ENCODE assay signal across 1 cellular context in the genomic region with DNA sequence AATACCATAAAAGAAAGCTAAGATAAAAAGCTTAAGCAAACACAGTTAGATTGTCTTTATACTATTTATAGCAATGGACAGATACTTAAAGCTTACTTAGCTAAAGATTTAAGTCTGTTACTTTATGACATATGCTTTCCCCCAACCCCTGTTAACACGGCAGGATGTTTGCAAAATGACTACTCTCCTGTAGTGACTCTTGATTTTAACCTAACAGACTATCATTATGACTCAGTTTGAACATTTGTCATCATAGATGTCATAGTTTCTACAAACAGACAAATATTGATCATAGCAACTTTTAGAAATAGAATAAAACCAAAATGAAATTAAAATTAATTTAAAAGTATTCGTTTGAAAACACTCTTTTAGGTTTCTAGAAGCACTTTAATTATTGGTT.
A peak's percentile ranks its signal among the peaks of the same experiment; 100 is the strongest.
TF ChIP-seq lines count a peak whose summit lies in the region.

No MANE protein-coding gene starts in this region.

TF ChIP-seq in GM12878, 131 proteins besides CTCF, POLR2A, EP300 and RAD21 (continued from another document):
- TF ChIP-seq, protein P1, sequence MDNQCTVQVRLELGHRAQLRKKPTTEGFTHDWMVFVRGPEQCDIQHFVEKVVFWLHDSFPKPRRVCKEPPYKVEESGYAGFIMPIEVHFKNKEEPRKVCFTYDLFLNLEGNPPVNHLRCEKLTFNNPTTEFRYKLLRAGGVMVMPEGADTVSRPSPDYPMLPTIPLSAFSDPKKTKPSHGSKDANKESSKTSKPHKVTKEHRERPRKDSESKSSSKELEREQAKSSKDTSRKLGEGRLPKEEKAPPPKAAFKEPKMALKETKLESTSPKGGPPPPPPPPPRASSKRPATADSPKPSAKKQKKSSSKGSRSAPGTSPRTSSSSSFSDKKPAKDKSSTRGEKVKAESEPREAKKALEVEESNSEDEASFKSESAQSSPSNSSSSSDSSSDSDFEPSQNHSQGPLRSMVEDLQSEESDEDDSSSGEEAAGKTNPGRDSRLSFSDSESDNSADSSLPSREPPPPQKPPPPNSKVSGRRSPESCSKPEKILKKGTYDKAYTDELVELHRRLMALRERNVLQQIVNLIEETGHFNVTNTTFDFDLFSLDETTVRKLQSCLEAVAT (IDR thresholded peaks at IDR 0.05): no peak
- TF ChIP-seq SUPT20H (IDR thresholded peaks at IDR 0.05; ENCODE audit: borderline replicate concordance, control insufficient read depth, low read depth, low read length) (no peak), RAD51 (IDR thresholded peaks at IDR 0.05) (no peak), CBX3 (IDR thresholded peaks at IDR 0.05; ENCODE audit: borderline replicate concordance, low read depth) (no peak), POU2F2 (IDR thresholded peaks at IDR 0.05; ENCODE audit: borderline replicate concordance, low read depth, low read length) (peak; percentile 35; the same call in 1 of the 3 replicates), ZSCAN29 (IDR thresholded peaks at IDR 0.05) (no peak)
- TF ChIP-seq, protein P2, sequence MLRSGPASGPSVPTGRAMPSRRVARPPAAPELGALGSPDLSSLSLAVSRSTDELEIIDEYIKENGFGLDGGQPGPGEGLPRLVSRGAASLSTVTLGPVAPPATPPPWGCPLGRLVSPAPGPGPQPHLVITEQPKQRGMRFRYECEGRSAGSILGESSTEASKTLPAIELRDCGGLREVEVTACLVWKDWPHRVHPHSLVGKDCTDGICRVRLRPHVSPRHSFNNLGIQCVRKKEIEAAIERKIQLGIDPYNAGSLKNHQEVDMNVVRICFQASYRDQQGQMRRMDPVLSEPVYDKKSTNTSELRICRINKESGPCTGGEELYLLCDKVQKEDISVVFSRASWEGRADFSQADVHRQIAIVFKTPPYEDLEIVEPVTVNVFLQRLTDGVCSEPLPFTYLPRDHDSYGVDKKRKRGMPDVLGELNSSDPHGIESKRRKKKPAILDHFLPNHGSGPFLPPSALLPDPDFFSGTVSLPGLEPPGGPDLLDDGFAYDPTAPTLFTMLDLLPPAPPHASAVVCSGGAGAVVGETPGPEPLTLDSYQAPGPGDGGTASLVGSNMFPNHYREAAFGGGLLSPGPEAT (IDR thresholded peaks at IDR 0.05; ENCODE audit: low read depth): no peak
- TF ChIP-seq, protein P3, sequence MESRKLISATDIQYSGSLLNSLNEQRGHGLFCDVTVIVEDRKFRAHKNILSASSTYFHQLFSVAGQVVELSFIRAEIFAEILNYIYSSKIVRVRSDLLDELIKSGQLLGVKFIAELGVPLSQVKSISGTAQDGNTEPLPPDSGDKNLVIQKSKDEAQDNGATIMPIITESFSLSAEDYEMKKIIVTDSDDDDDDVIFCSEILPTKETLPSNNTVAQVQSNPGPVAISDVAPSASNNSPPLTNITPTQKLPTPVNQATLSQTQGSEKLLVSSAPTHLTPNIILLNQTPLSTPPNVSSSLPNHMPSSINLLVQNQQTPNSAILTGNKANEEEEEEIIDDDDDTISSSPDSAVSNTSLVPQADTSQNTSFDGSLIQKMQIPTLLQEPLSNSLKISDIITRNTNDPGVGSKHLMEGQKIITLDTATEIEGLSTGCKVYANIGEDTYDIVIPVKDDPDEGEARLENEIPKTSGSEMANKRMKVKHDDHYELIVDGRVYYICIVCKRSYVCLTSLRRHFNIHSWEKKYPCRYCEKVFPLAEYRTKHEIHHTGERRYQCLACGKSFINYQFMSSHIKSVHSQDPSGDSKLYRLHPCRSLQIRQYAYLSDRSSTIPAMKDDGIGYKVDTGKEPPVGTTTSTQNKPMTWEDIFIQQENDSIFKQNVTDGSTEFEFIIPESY (IDR thresholded peaks at IDR 0.05): no peak
- TF ChIP-seq, protein P4, sequence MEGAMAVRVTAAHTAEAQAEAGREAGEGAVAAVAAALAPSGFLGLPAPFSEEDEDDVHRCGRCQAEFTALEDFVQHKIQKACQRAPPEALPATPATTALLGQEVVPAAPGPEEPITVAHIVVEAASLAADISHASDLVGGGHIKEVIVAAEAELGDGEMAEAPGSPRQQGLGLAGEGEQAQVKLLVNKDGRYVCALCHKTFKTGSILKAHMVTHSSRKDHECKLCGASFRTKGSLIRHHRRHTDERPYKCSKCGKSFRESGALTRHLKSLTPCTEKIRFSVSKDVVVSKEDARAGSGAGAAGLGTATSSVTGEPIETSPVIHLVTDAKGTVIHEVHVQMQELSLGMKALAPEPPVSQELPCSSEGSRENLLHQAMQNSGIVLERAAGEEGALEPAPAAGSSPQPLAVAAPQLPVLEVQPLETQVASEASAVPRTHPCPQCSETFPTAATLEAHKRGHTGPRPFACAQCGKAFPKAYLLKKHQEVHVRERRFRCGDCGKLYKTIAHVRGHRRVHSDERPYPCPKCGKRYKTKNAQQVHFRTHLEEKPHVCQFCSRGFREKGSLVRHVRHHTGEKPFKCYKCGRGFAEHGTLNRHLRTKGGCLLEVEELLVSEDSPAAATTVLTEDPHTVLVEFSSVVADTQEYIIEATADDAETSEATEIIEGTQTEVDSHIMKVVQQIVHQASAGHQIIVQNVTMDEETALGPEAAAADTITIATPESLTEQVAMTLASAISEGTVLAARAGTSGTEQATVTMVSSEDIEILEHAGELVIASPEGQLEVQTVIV (IDR thresholded peaks at IDR 0.05; ENCODE audit: borderline replicate concordance, partially characterized antibody): no peak
